ENCODE assay signal across 8 cellular contexts in the genomic region with DNA sequence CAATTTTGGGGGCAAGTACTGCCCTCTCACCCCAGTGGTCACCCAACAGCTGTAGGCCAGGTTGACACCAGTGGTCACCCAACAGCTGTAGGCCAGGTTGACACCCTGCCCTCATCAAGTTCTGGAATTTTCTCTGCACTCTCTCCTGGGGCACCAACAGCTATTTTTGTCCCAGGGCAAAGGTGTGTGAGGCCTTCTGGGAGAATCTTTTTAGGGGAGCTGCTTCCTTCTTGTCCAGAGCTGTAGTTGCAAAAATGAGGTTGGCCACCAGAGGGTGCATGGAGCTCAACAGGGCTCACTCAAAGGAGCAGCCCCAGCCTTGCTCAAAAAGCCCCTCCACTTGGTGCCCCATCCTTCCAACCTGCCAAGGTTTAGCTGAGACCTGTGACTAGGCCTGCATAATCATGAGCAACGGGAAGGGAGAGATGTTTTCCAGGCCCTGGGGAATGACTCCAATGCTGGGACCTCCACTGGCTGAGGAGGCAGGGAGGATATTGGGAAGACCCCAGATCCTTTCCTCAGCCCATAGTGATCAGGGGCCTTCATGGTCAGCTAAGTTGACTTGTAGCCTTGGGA. TPM values are rescaled to one million over a fixed set of nuclear protein-coding genes. Genes with fewer than 3 reads are reported as not detected.
A peak's percentile ranks its signal among the peaks of the same experiment; 100 is the strongest.
DNase-seq lines count a peak whose midpoint lies in the region; ATAC-seq, FAIRE-seq and TF ChIP-seq lines count a peak whose summit lies in the region.

No MANE protein-coding gene starts in this region.

- peak; percentile 76 for ATAC-seq in HG03045 (IDR thresholded peaks at IDR 0.05; ENCODE audit: unreplicated experiment)

- CTCF ChIA-PET in endothelial cell of umbilical vein (lab: Charles Lee), result interaction anchor here (0.6 to 3.2 kb wide), 48 partner anchors 10 to 651 kb away, joined by 3 to 93 read pairs (median 6); a partner anchor contains a TSS

- no peaks in the 10 kb centered on the region for H3F3A ChIP-seq in neural cell (ENCODE audit: insufficient read depth, low read length, poor library complexity, severe bottlenecking)

- TF ChIP-seq POLR2A in endothelial cell of umbilical vein (IDR thresholded peaks at IDR 0.05; ENCODE audit: low read depth, low read length), result no peak

- TF ChIP-seq EP300 in neural cell (conservative IDR thresholded peaks at IDR 0.05; ENCODE audit: poor library complexity, severe bottlenecking), result no peak

- H4K20me1 ChIP-seq in endothelial cell of umbilical vein (replicated peaks; ENCODE audit: control insufficient read depth, extremely low read depth, insufficient read depth, low read length), result no peaks in the 10 kb centered on the region
- no peaks in the 10 kb centered on the region for H4K20me1 ChIP-seq in neural cell (ENCODE audit: insufficient read depth)

- dilution Hi-C loops in endothelial cell of umbilical vein (cut with MboI; ENCODE audit: extremely low pct_ligation_motif_present, low sequenced_read_pairs), result no loop called here

- H2AFZ ChIP-seq in endothelial cell of umbilical vein (ENCODE audit: low read depth, low read length) (no peak overlapping the region), neural cell (ENCODE audit: low read depth, low read length) (no peak overlapping the region)

- H3K4me1 ChIP-seq in endothelial cell of umbilical vein (ENCODE audit: control insufficient read depth, extremely low read depth, insufficient read depth, low read length), result no peaks in the 10 kb centered on the region

- no peaks in the 10 kb centered on the region for H3K9me1 ChIP-seq in endothelial cell of umbilical vein (replicated peaks; ENCODE audit: control insufficient read depth, extremely low read depth, insufficient read depth, low read length)

- POLR2A ChIA-PET in endothelial cell of umbilical vein (lab: Charles Lee), result interaction anchor here (0.9 kb wide), 1 partner anchor 55 kb away, joined by 3 read pairs; no protein-coding TSS in a partner anchor

- H3K27ac ChIP-seq in endothelial cell of umbilical vein (ENCODE audit: insufficient read depth, low read depth, low read length), result no peak overlapping the region
- no peak overlapping the region for H3K27ac ChIP-seq in neural cell (ENCODE audit: low read length)
- no peak overlapping the region for H3K27ac ChIP-seq in substantia nigra (ENCODE audit: low read depth, low read length, poor library complexity, severe bottlenecking)

- FAIRE-seq in endothelial cell of umbilical vein (lab: Jason Lieb, UNC), result peak; percentile 93

- H3K9me3 ChIP-seq in endothelial cell of umbilical vein (replicated peaks; ENCODE audit: control insufficient read depth, insufficient read depth, low read length) (no peaks in the 10 kb centered on the region), neural cell (ENCODE audit: low read length) (no peaks in the 10 kb centered on the region)

- no TSS peak for BruUV-seq in endothelial cell of umbilical vein (replicated peaks; lab: Mats Ljungman, UMichigan)

- H3K27me3 ChIP-seq in endothelial cell of umbilical vein (ENCODE audit: control insufficient read depth in 2 of 2, insufficient read depth in 2 of 2, low read length in 2 of 2), result no peaks in the 10 kb centered on the region
- no peaks in the 10 kb centered on the region for H3K27me3 ChIP-seq in neural cell (ENCODE audit: insufficient read depth, low read depth, low read length)

- H3K4me2 ChIP-seq in endothelial cell of umbilical vein (ENCODE audit: insufficient read depth, low read length) (no peak overlapping the region), neural cell (ENCODE audit: low read length) (no peak overlapping the region)

- H3K9ac ChIP-seq in endothelial cell of umbilical vein (replicated peaks; ENCODE audit: extremely low read depth, insufficient read depth, low read length), result no peak overlapping the region
- no peak overlapping the region for H3K9ac ChIP-seq in neural cell (ENCODE audit: low read length)

- H3K4me3 ChIP-seq in endothelial cell of umbilical vein (replicated peaks in 1 of 3; ENCODE audit: insufficient read depth in 1 of 3, low read depth in 1 of 3, low read length in 3 of 3), result no peak overlapping the region
- no peak overlapping the region for H3K4me3 ChIP-seq in neural cell (ENCODE audit: low read length)

- DNase-seq in NCI-H2171 treated with DMSO at 0.1 percent for 48 hours (lab: John Stamatoyannopoulos, UW) (peak; percentile 31), NCI-H2171 (lab: John Stamatoyannopoulos, UW) (no peak), NCI-H82 (lab: John Stamatoyannopoulos, UW) (peak; percentile 71), endothelial cell of umbilical vein (ENCODE audit: low read depth, low spot score) (peak; percentile 69), substantia nigra (lab: John Stamatoyannopoulos, UW) (peak in 31 of 49 donors; percentile 16 to 67 (median 44))
- DNase-seq in activated CD8-positive, alpha-beta memory T cell treated with anti-CD3 and anti-CD28 coated beads, Interleukin-2, amount 50 U/mL, for 1 hour (ENCODE audit: extremely low read depth), result peak; percentile 22

- intact Hi-C loops in endothelial cell of umbilical vein (cut with micrococcal nuclease), result loop anchor here (1.0 to 5.0 kb wide), 6 partner anchors 20 to 173 kb away; a partner anchor contains a TSS

- no peaks in the 10 kb centered on the region for H3K9me2 ChIP-seq in neural cell (ENCODE audit: insufficient read depth, low read length)

- peak; percentile 71 to 84 for TF ChIP-seq CTCF in endothelial cell of umbilical vein (IDR thresholded peaks at IDR 0.05; ENCODE audit: extremely low read depth in 1 of 2, insufficient read depth in 1 of 2, low read depth in 1 of 2, low read length in 2 of 2)
- peak; percentile 72 for TF ChIP-seq CTCF in neural cell (IDR thresholded peaks at IDR 0.05; ENCODE audit: poor library complexity, severe bottlenecking)

- H3K79me2 ChIP-seq in endothelial cell of umbilical vein (ENCODE audit: control insufficient read depth, insufficient read depth, low read length), result no peaks in the 10 kb centered on the region
- no peaks in the 10 kb centered on the region for H3K79me2 ChIP-seq in neural cell (replicated peaks; ENCODE audit: insufficient read depth, low read length)

- H3K36me3 ChIP-seq in endothelial cell of umbilical vein (ENCODE audit: control insufficient read depth in 2 of 2, extremely low read depth in 1 of 2, insufficient read depth in 2 of 2, low read length in 2 of 2), result no peaks in the 10 kb centered on the region
- no peaks in the 10 kb centered on the region for H3K36me3 ChIP-seq in neural cell (ENCODE audit: insufficient read depth, low read length)

- TF ChIP-seq RAD21 in neural cell (conservative IDR thresholded peaks at IDR 0.05), result peak; percentile 60

TF ChIP-seq in endothelial cell of umbilical vein, 7 proteins besides CTCF, POLR2A, EP300 and RAD21:
- TF ChIP-seq JUN (IDR thresholded peaks at IDR 0.05; ENCODE audit: borderline replicate concordance, insufficient read depth, insufficient read length, low read depth) (no peak), FOS (IDR thresholded peaks at IDR 0.05; ENCODE audit: borderline replicate concordance, insufficient read depth, low read length) (no peak)
- TF ChIP-seq, protein P1, sequence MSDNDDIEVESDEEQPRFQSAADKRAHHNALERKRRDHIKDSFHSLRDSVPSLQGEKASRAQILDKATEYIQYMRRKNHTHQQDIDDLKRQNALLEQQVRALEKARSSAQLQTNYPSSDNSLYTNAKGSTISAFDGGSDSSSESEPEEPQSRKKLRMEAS (IDR thresholded peaks at IDR 0.05; ENCODE audit: insufficient read depth, insufficient read length), result no peak

TF ChIP-seq in neural cell, 6 proteins besides CTCF, POLR2A, EP300 and RAD21:
- peak; percentile 66 for TF ChIP-seq SMC3 (conservative IDR thresholded peaks at IDR 0.05; ENCODE audit: poor library complexity)
- TF ChIP-seq MXI1 (conservative IDR thresholded peaks at IDR 0.05; ENCODE audit: poor library complexity, severe bottlenecking), result no peak

RNA-seq across cellular contexts. Expression of a gene that starts 10.6 kb away (rescaled TPM):
- 37.4 and 37.6 TPM in 2 replicates for total RNA-seq in endothelial cell of umbilical vein
- 58.7 and 67.1 TPM in 2 replicates for polyA plus RNA-seq in endothelial cell of umbilical vein
- 47.2 and 48.0 TPM in 2 replicates for polyA plus RNA-seq in endothelial cell of umbilical vein (2011; cell fraction: cytosol; rRNA removed)
- 46.7 and 48.4 TPM in 2 replicates for polyA plus RNA-seq in endothelial cell of umbilical vein (2011; cell fraction: nucleus; rRNA removed)
- 48.9 and 64.0 TPM in 2 replicates for polyA plus RNA-seq in endothelial cell of umbilical vein (2012)
- polyA minus RNA-seq in endothelial cell of umbilical vein, result 66.9 and 75.4 TPM in 2 replicates
- 9.8 TPM for polyA minus RNA-seq in endothelial cell of umbilical vein (2011; cell fraction: cytosol; rRNA and poly(A)+ RNA removed)
- polyA minus RNA-seq in endothelial cell of umbilical vein (2011; cell fraction: nucleus; rRNA and poly(A)+ RNA removed), result 19.0 and 19.4 TPM in 2 replicates
- 1.4 and 1.8 TPM in 2 replicates for polyA plus RNA-seq in neural cell
- 2.2 and 2.3 TPM in 2 replicates for polyA minus RNA-seq in neural cell

RNA-seq across cellular contexts. Expression of a gene that starts 19.2 kb away (rescaled TPM):
- total RNA-seq in endothelial cell of umbilical vein, result 65.7 and 69.8 TPM in 2 replicates
- 112 and 193 TPM in 2 replicates for polyA plus RNA-seq in endothelial cell of umbilical vein
- polyA plus RNA-seq in endothelial cell of umbilical vein (2011; cell fraction: cytosol; rRNA removed), result 94.1 and 114 TPM in 2 replicates
- polyA plus RNA-seq in endothelial cell of umbilical vein (2011; cell fraction: nucleus; rRNA removed), result 80.4 and 107 TPM in 2 replicates
- 68.2 and 80.0 TPM in 2 replicates for polyA plus RNA-seq in endothelial cell of umbilical vein (2012)
- 33.7 and 46.4 TPM in 2 replicates for polyA minus RNA-seq in endothelial cell of umbilical vein
- not detected for polyA minus RNA-seq in endothelial cell of umbilical vein (2011; cell fraction: cytosol; rRNA and poly(A)+ RNA removed)
- 27.0 and 33.2 TPM in 2 replicates for polyA minus RNA-seq in endothelial cell of umbilical vein (2011; cell fraction: nucleus; rRNA and poly(A)+ RNA removed)
- polyA plus RNA-seq in neural cell, result not detected in 2 replicates
- not detected in 2 replicates for polyA minus RNA-seq in neural cell

RNA-seq across cellular contexts. Expression of a gene that starts 55.9 kb away (rescaled TPM):
- total RNA-seq in endothelial cell of umbilical vein, result 4.9 and 5.4 TPM in 2 replicates
- polyA plus RNA-seq in endothelial cell of umbilical vein, result 6.3 and 6.9 TPM in 2 replicates
- polyA plus RNA-seq in endothelial cell of umbilical vein (2011; cell fraction: cytosol; rRNA removed), result 3.2 and 3.8 TPM in 2 replicates
- 12.0 and 12.8 TPM in 2 replicates for polyA plus RNA-seq in endothelial cell of umbilical vein (2011; cell fraction: nucleus; rRNA removed)
- 1.6 and 3.0 TPM in 2 replicates for polyA plus RNA-seq in endothelial cell of umbilical vein (2012)
- polyA minus RNA-seq in endothelial cell of umbilical vein, result 9.0 and 9.4 TPM in 2 replicates
- 2.6 TPM for polyA minus RNA-seq in endothelial cell of umbilical vein (2011; cell fraction: cytosol; rRNA and poly(A)+ RNA removed)
- 8.3 and 12.3 TPM in 2 replicates for polyA minus RNA-seq in endothelial cell of umbilical vein (2011; cell fraction: nucleus; rRNA and poly(A)+ RNA removed)
- polyA plus RNA-seq in neural cell, result 1.0 and 2.0 TPM in 2 replicates
- 1.3 and 1.7 TPM in 2 replicates for polyA minus RNA-seq in neural cell

Comparison
In these comparisons a context has a peak if more than half of its experiments do, and no peak if none do; other contexts are left out.
1. RNA of a gene that starts 10.6 kb away (polyA plus RNA-seq): 46.7 to 67.1 TPM in endothelial cell of umbilical vein; 1.4 to 1.8 TPM in neural cell; every median in the first group is over 10 times any median in the second.
2. RNA of a gene that starts 19.2 kb away (polyA plus RNA-seq): 68.2 to 193 TPM in endothelial cell of umbilical vein; not detected in neural cell; every median in the first group is over 10 times any median in the second.